ENCODE assay signal across 10 cellular contexts in genomic region chr18:7926526-7926925, GRCh38.
DNase-seq lines count a peak whose midpoint lies in the region; ATAC-seq and TF ChIP-seq lines count a peak whose summit lies in the region.
"Had no signal": no experiment of that assay in that cellular context is flagged by ENCODE, and none has a peak within 500 bp of the region (broad histone marks: within the 10 kb centered on the region; RNA-seq: fewer than 3 reads in every experiment).

No MANE protein-coding gene starts in this region.

- H3K27ac ChIP-seq in HEK293 (ENCODE audit: extremely low read depth, low read depth, low read length) (no peak overlapping the region), neural progenitor cell (no peak overlapping the region)
- H3K27ac ChIP-seq in naive thymus-derived CD4-positive, alpha-beta T cell (ENCODE audit: low read depth, low read length) = no peak overlapping the region

- no peak overlapping the region for H3K4me2 ChIP-seq in neural progenitor cell

- H3K4me1 ChIP-seq in HEK293 (ENCODE audit: control insufficient read depth, insufficient read depth, low read length) = peaks cover 7% of the 10 kb centered on the region; the same call in 1 of the 2 replicates
- no peaks in the 10 kb centered on the region for H3K4me1 ChIP-seq in neural progenitor cell
- H3K4me1 ChIP-seq in naive thymus-derived CD4-positive, alpha-beta T cell (ENCODE audit: control insufficient read depth in 2 of 2, insufficient read depth in 2 of 2, low read length in 2 of 2) = no peaks in the 10 kb centered on the region

- H3K4me3 ChIP-seq in HEK293 (ENCODE audit: low read depth, low read length) = no peak overlapping the region
- no peak overlapping the region for H3K4me3 ChIP-seq in neural progenitor cell
- H3K4me3 ChIP-seq in naive thymus-derived CD4-positive, alpha-beta T cell (ENCODE audit: low read length) = no peak overlapping the region

- CTCF ChIA-PET in HEK293 (lab: Yijun Ruan, JAX) = interaction anchor here (0.6 to 1.0 kb wide), 10 partner anchors 8 to 556 kb away, joined by 3 to 6 read pairs (median 4); no protein-coding TSS in a partner anchor
- CTCF ChIA-PET in naive thymus-derived CD4-positive, alpha-beta T cell (lab: Charles Lee) = no interaction called here

- H3K27me3 Mint-ChIP-seq in endothelial cell (ENCODE audit: unreplicated experiment) (peaks cover 11% of the 10 kb centered on the region), neural progenitor cell (ENCODE audit: insufficient read depth, low read depth) (no peaks in the 10 kb centered on the region)
- no peaks in the 10 kb centered on the region for H3K27me3 Mint-ChIP-seq in naive thymus-derived CD4-positive, alpha-beta T cell

- H3K4me1 Mint-ChIP-seq in endothelial cell (ENCODE audit: unreplicated experiment) (peaks cover 33% of the 10 kb centered on the region), neural progenitor cell (no peaks in the 10 kb centered on the region)
- H3K4me1 Mint-ChIP-seq in naive thymus-derived CD4-positive, alpha-beta T cell = no peaks in the 10 kb centered on the region

- H3K27me3 ChIP-seq in neural progenitor cell = no peaks in the 10 kb centered on the region
- no peaks in the 10 kb centered on the region for H3K27me3 ChIP-seq in naive thymus-derived CD4-positive, alpha-beta T cell (ENCODE audit: control insufficient read depth in 2 of 2, insufficient read depth in 2 of 2, low read length in 2 of 2)

- H3K27ac Mint-ChIP-seq in endothelial cell (ENCODE audit: unreplicated experiment) = no peak overlapping the region
- no peak overlapping the region for H3K27ac Mint-ChIP-seq in neural progenitor cell
- no peak overlapping the region for H3K27ac Mint-ChIP-seq in naive thymus-derived CD4-positive, alpha-beta T cell

- TF ChIP-seq CTCF in HEK293 (tag by site-specific recombination; IDR thresholded peaks at IDR 0.05) (no peak), endothelial cell (IDR thresholded peaks at IDR 0.05; ENCODE audit: unreplicated experiment) (peak; percentile 22), neural progenitor cell (IDR thresholded peaks at IDR 0.05) (peak; percentile 49)

- POLR2A ChIA-PET in HEK293 (lab: Yijun Ruan, JAX) = no interaction called here
- POLR2A ChIA-PET in naive thymus-derived CD4-positive, alpha-beta T cell (lab: Charles Lee) = no interaction called here

- no peaks in the 10 kb centered on the region for H3K36me3 ChIP-seq in HEK293 (ENCODE audit: control insufficient read depth in 2 of 2, insufficient read depth in 1 of 2, low read length in 2 of 2)
- no peaks in the 10 kb centered on the region for H3K36me3 ChIP-seq in neural progenitor cell
- H3K36me3 ChIP-seq in naive thymus-derived CD4-positive, alpha-beta T cell (ENCODE audit: control insufficient read depth in 2 of 3, insufficient read depth in 3 of 3, low read length in 3 of 3) = no peaks in the 10 kb centered on the region

- no peaks in the 10 kb centered on the region for H4K20me1 ChIP-seq in neural progenitor cell (ENCODE audit: low read depth)

- no peaks in the 10 kb centered on the region for H3F3A ChIP-seq in neural progenitor cell (ENCODE audit: low read depth)

- H3K9ac ChIP-seq in neural progenitor cell = no peak overlapping the region

- peak; percentile 50 for DNase-seq in NCI-H526 treated with DMSO at 0.1 percent for 48 hours (lab: John Stamatoyannopoulos, UW)
- peak; percentile 26 for DNase-seq in endothelial cell (ENCODE audit: low spot score)
- DNase-seq in neural progenitor cell (ENCODE audit: low spot score) = peak; percentile 30
- no peak for DNase-seq in stimulated activated CD4-positive, alpha-beta T cell treated with anti-CD3 and anti-CD28 coated beads, Interleukin-4, amount 100 ng/mL, for 4 hours
- DNase-seq in naive thymus-derived CD4-positive, alpha-beta T cell = no peak
- DNase-seq: islet precursor cell, Karpas-422 had no signal

- H2AFZ ChIP-seq in neural progenitor cell (replicated peaks) = no peak overlapping the region

- H3K9me3 Mint-ChIP-seq in endothelial cell (ENCODE audit: unreplicated experiment) (no peaks in the 10 kb centered on the region), neural progenitor cell (peaks cover 5% of the 10 kb centered on the region)
- H3K9me3 Mint-ChIP-seq in naive thymus-derived CD4-positive, alpha-beta T cell = peaks cover 0 to 4% (median 0%) of the 10 kb centered on the region in 11 donors

- intact Hi-C loops in naive thymus-derived CD4-positive, alpha-beta T cell (cut with micrococcal nuclease) = no loop called here

- no peak for ATAC-seq in HG02610 (IDR thresholded peaks at IDR 0.05; ENCODE audit: unreplicated experiment)
- no peak for ATAC-seq in GM21381 (IDR thresholded peaks at IDR 0.05; ENCODE audit: unreplicated experiment)
- no peak for ATAC-seq in naive thymus-derived CD4-positive, alpha-beta T cell

- H3K36me3 Mint-ChIP-seq in endothelial cell (ENCODE audit: low read depth, unreplicated experiment) (peaks cover 7% of the 10 kb centered on the region), neural progenitor cell (no peaks in the 10 kb centered on the region)
- peaks cover 0 to 4% (median 0%) of the 10 kb centered on the region in 5 donors for H3K36me3 Mint-ChIP-seq in naive thymus-derived CD4-positive, alpha-beta T cell

- H3K4me3 Mint-ChIP-seq in endothelial cell (ENCODE audit: unreplicated experiment) = no peak overlapping the region
- H3K4me3 Mint-ChIP-seq in neural progenitor cell = no peak overlapping the region
- no peak overlapping the region for H3K4me3 Mint-ChIP-seq in naive thymus-derived CD4-positive, alpha-beta T cell

- H3K9me3 ChIP-seq in HEK293 (ENCODE audit: control insufficient read depth, insufficient read depth, low read depth, low read length) (no peaks in the 10 kb centered on the region), neural progenitor cell (ENCODE audit: low read depth) (no peaks in the 10 kb centered on the region)
- H3K9me3 ChIP-seq in naive thymus-derived CD4-positive, alpha-beta T cell (ENCODE audit: control insufficient read depth in 2 of 3, low read length in 3 of 3) = peaks cover 0 to 3% (median 0%) of the 10 kb centered on the region in 3 experiments

- no peaks in the 10 kb centered on the region for H3K79me2 ChIP-seq in neural progenitor cell (ENCODE audit: low read depth)

TF ChIP-seq in HEK293, 187 proteins besides CTCF, POLR2A, EP300 and RAD21:
- no peak for TF ChIP-seq ZNF280D (tag by site-specific recombination; IDR thresholded peaks at IDR 0.05)
- no peak for TF ChIP-seq MYNN (tag by site-specific recombination; IDR thresholded peaks at IDR 0.05; ENCODE audit: borderline replicate concordance)
- no peak for TF ChIP-seq ZNF423 (tag by site-specific recombination; IDR thresholded peaks at IDR 0.05)
- TF ChIP-seq ZNF10 (tag by site-specific recombination; IDR thresholded peaks at IDR 0.05) = peak; percentile 79

Comparison
In these comparisons a context has a peak if more than half of its experiments do, and no peak if none do; other contexts are left out.
1. DNase-seq: peak in NCI-H526 treated with DMSO at 0.1 percent for 48 hours (single experiment), endothelial cell (single experiment) and neural progenitor cell (single experiment); none in stimulated activated CD4-positive, alpha-beta T cell treated with anti-CD3 and anti-CD28 coated beads, Interleukin-4, amount 100 ng/mL, for 4 hours (0 of 2) and naive thymus-derived CD4-positive, alpha-beta T cell (0 of 9).